In genomic region chr16:34096911-34097310, GRCh38 we compare ENCODE assay signal across 6 cellular contexts.
DNase-seq lines count a peak whose midpoint lies in the region; ATAC-seq and TF ChIP-seq lines count a peak whose summit lies in the region.
"Not testable (repeated sequence)": the region's sequence is repeated elsewhere in the genome, so short reads cannot be mapped to it uniquely, and the experiment has no call there.

No MANE protein-coding gene starts in this region.

- H3K36me3 ChIP-seq in HUES48 (ENCODE audit: control insufficient read depth, insufficient read depth, low read length); left lung; upper lobe of right lung: not testable (repeated sequence)

- H3K4me1 ChIP-seq in HUES48 (ENCODE audit: control insufficient read depth, insufficient read depth, low read length); left lung; upper lobe of right lung: not testable (repeated sequence)

- peaks cover 24% of the 10 kb centered on the region for H3K27me3 Mint-ChIP-seq in endothelial cell (ENCODE audit: unreplicated experiment)

- peaks cover 34% of the 10 kb centered on the region for H3K36me3 Mint-ChIP-seq in endothelial cell (ENCODE audit: low read depth, unreplicated experiment)

- DNase-seq in endothelial cell (ENCODE audit: low spot score); Right ventricle myocardium inferior (ENCODE audit: missing footprints); left lung; sciatic nerve (ENCODE audit: low spot score); upper lobe of right lung: not testable (repeated sequence)

- peak overlapping the region; percentile 4 for H3K27ac Mint-ChIP-seq in endothelial cell (ENCODE audit: unreplicated experiment)

- ATAC-seq in Right ventricle myocardium inferior (peak; percentile 34), left lung (peak; percentile 18), sciatic nerve (peak; percentile 39), upper lobe of right lung (peak; percentile 59)

- not testable (repeated sequence) for H3K9ac ChIP-seq in HUES48 (ENCODE audit: low read depth, low read length)

- TF ChIP-seq CTCF in endothelial cell (IDR thresholded peaks at IDR 0.05; ENCODE audit: unreplicated experiment); left lung (IDR thresholded peaks at IDR 0.05); upper lobe of right lung (IDR thresholded peaks at IDR 0.05): not testable (repeated sequence)

- not testable (repeated sequence) for H3K4me1 Mint-ChIP-seq in endothelial cell (ENCODE audit: unreplicated experiment)

- H3K9me3 Mint-ChIP-seq in endothelial cell (ENCODE audit: unreplicated experiment) = peaks cover 56% of the 10 kb centered on the region

- not testable (repeated sequence) for H3K27me3 ChIP-seq in HUES48 (ENCODE audit: control insufficient read depth, insufficient read depth, low read length); left lung; upper lobe of right lung

- not testable (repeated sequence) for H3K4me3 Mint-ChIP-seq in endothelial cell (ENCODE audit: unreplicated experiment)

- not testable (repeated sequence) for H3K27ac ChIP-seq in HUES48 (ENCODE audit: low read depth, low read length); left lung; upper lobe of right lung

- intact Hi-C loops in Right ventricle myocardium inferior (cut with DNase I); left lung (cut with DNase I); sciatic nerve (cut with DNase I); upper lobe of right lung (cut with DNase I): not testable (repeated sequence)

- H3K9me3 ChIP-seq in HUES48 (ENCODE audit: control insufficient read depth, insufficient read depth, low read length) (peaks cover 90% of the 10 kb centered on the region), left lung (peaks cover 0 to 98% of the 10 kb centered on the region in 2 donors), upper lobe of right lung (peaks cover 14% of the 10 kb centered on the region)

- 0 out of 2 replicates have a peak overlapping the region, but pooled peaks have one; percentile 19 for H3K4me3 ChIP-seq in HUES48 (ENCODE audit: low read depth, low read length)
- H3K4me3 ChIP-seq in left lung, upper lobe of right lung: not testable (repeated sequence)
